Comparison of ENCODE assay signal across 34 cellular contexts in the genomic region with DNA sequence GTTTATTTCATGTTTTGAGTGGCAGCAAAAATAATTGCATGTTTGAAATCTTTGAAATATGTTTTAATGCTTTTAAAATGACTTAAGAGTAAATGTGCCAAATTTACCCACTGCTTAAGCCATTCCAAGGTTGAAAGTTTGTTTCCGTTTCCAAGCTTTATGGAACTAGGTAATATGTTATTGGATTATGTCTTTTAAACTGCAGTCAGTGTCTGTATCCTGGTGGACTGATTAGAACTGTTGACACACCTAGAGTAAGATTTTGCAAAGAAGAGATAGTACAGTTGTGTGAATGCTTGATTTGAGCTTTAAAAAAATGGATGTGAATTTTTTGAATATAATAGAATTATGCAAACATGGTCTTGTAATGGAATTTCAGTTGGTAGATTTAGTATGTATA.
"Had no signal": no experiment of that assay in that cellular context is flagged by ENCODE, and none has a peak within 500 bp of the region (broad histone marks: within the 10 kb centered on the region; RNA-seq: fewer than 3 reads in every experiment).

No MANE protein-coding gene starts in this region.

- H3K36me3 ChIP-seq: MG63 had no signal

- DNase-seq: Karpas-422, Kasumi-1, KG1, MG63, MM.1S, MV-4-11, NCI-H1048, NCI-H1092, NCI-H1092 treated with DMSO at 0.1 percent for 48 hours, NCI-H1105, NCI-H1105 treated with DMSO at 0.1 percent for 48 hours, NCI-H1417, NCI-H1417 treated with DMSO at 0.1 percent for 48 hours, NCI-H1436, NCI-H1436 treated with DMSO at 0.1 percent for 48 hours, NCI-H146, NCI-H1694, NCI-H1694 treated with DMSO at 0.1 percent for 48 hours, NCI-H187, NCI-H187 treated with DMSO at 0.1 percent for 48 hours, NCI-H1930, NCI-H2029, NCI-H2029 treated with DMSO at 0.1 percent for 48 hours, NCI-H2081, NCI-H2081 treated with DMSO at 0.1 percent for 48 hours, NCI-H2107, NCI-H2171, NCI-H2171 treated with DMSO at 0.1 percent for 48 hours, NCI-H2227 treated with DMSO at 0.1 percent for 48 hours, NCI-H345, NCI-H446, NCI-H446 treated with DMSO at 0.1 percent for 48 hours, NCI-H510A had no signal

- H3K27ac ChIP-seq: KMS-11 had no signal

- H3K4me3 ChIP-seq: MG63 had no signal

- H3K27me3 ChIP-seq: MG63 had no signal
